ENCODE assay signal across 8 cellular contexts in genomic region chr3:155869664-155870063, GRCh38. TPM values are rescaled to one million over a fixed set of nuclear protein-coding genes. Genes with fewer than 3 reads are reported as not detected.
DNase-seq lines count a peak whose midpoint lies in the region; ATAC-seq and TF ChIP-seq lines count a peak whose summit lies in the region.

No MANE protein-coding gene starts in this region.

- no peak for DNase-seq in activated naive CD4-positive, alpha-beta T cell treated with anti-CD3 and anti-CD28 coated beads, Interleukin-2, amount 10 ng/mL, durations not matched to agents 7 days and 5 days
- no peak for DNase-seq in activated naive CD4-positive, alpha-beta T cell treated with anti-CD3 and anti-CD28 coated beads, Interleukin-2, amount 50 U/mL, for 16 hours
- DNase-seq in astrocyte of the cerebellum (ENCODE audit: low read depth) = no peak
- no peak for DNase-seq in lung (ENCODE audit: low spot score)
- no peak for DNase-seq in upper lobe of right lung
- no peak for DNase-seq in NCI-H1436 treated with DMSO at 0.1 percent for 48 hours (lab: John Stamatoyannopoulos, UW)

- H3K27ac ChIP-seq in lung (ENCODE audit: low read depth in 1 of 2, low read length in 1 of 2) (peak overlapping the region; percentile 80 to 96), upper lobe of right lung (peak overlapping the region; percentile 90)

- peak overlapping the region; percentile 83 for H3K4me3 Mint-ChIP-seq in activated naive CD4-positive, alpha-beta T cell treated with anti-CD3 and anti-CD28 coated beads, Interleukin-2, amount 10 ng/mL, durations not matched to agents 7 days and 5 days

- H3K9me3 Mint-ChIP-seq in activated naive CD4-positive, alpha-beta T cell treated with anti-CD3 and anti-CD28 coated beads, Interleukin-2, amount 10 ng/mL, durations not matched to agents 7 days and 5 days = no peaks in the 10 kb centered on the region

- peaks cover 7% of the 10 kb centered on the region for H3K36me3 Mint-ChIP-seq in activated naive CD4-positive, alpha-beta T cell treated with anti-CD3 and anti-CD28 coated beads, Interleukin-2, amount 10 ng/mL, durations not matched to agents 7 days and 5 days

- H3K27me3 ChIP-seq in lung (ENCODE audit: control insufficient read depth, insufficient read depth) (no peaks in the 10 kb centered on the region), upper lobe of right lung (no peaks in the 10 kb centered on the region)

- no peaks in the 10 kb centered on the region for H3K27me3 Mint-ChIP-seq in activated naive CD4-positive, alpha-beta T cell treated with anti-CD3 and anti-CD28 coated beads, Interleukin-2, amount 10 ng/mL, durations not matched to agents 7 days and 5 days

- ATAC-seq in lung (ENCODE audit: insufficient read depth, low FRiP score) (no peak), upper lobe of right lung (no peak), HG03097 (IDR thresholded peaks at IDR 0.05; ENCODE audit: low FRiP score, unreplicated experiment) (no peak)
- ATAC-seq in activated CD4-positive, CD25-positive, alpha-beta regulatory T cell treated with anti-CD3 and anti-CD28 coated beads, Interleukin-2, amount 50 U/mL, for 24 hours = no peak

- H3K36me3 ChIP-seq in lung (ENCODE audit: control insufficient read depth in 2 of 2, insufficient read depth in 2 of 2, low read length in 2 of 2) (no peaks in the 10 kb centered on the region), upper lobe of right lung (no peaks in the 10 kb centered on the region)

- peak overlapping the region; percentile 43 for H3K4me3 ChIP-seq in astrocyte of the cerebellum (ENCODE audit: low read depth, low read length)
- peak overlapping the region; percentile 47 for H3K4me3 ChIP-seq in lung
- peak overlapping the region; percentile 98 for H3K4me3 ChIP-seq in upper lobe of right lung

- H3K9me3 ChIP-seq in lung (ENCODE audit: control insufficient read depth in 2 of 2, insufficient read depth in 1 of 2, low read length in 1 of 2) (no peaks in the 10 kb centered on the region), upper lobe of right lung (no peaks in the 10 kb centered on the region)

- H3K27ac Mint-ChIP-seq in activated naive CD4-positive, alpha-beta T cell treated with anti-CD3 and anti-CD28 coated beads, Interleukin-2, amount 10 ng/mL, durations not matched to agents 7 days and 5 days = peak overlapping the region; percentile 95

- CTCF ChIA-PET in activated naive CD4-positive, alpha-beta T cell treated with anti-CD3 and anti-CD28 coated beads, Interleukin-2, amount 10 ng/mL, durations not matched to agents 7 days and 5 days (lab: Charles Lee) = interaction anchor here (0.6 to 4.4 kb wide), 4 partner anchors 11 to 118 kb away, joined by 3 to 39 read pairs (median 6); partner anchors contain the start of genes C3orf33 and SLC33A1

- intact Hi-C loops in upper lobe of right lung (cut with DNase I) = no loop called here

- 42 to 43% methylated on average over 3 of the region's 3 CpGs for WGBS in lung, 2 donors

- peaks cover 3 to 5% of the 10 kb centered on the region in 2 donors for H3K4me1 ChIP-seq in lung (ENCODE audit: control insufficient read depth in 2 of 2, insufficient read depth in 2 of 2, low read length in 2 of 2)
- peaks cover 20% of the 10 kb centered on the region for H3K4me1 ChIP-seq in upper lobe of right lung

- peaks cover 25% of the 10 kb centered on the region for H3K4me1 Mint-ChIP-seq in activated naive CD4-positive, alpha-beta T cell treated with anti-CD3 and anti-CD28 coated beads, Interleukin-2, amount 10 ng/mL, durations not matched to agents 7 days and 5 days

- TF ChIP-seq CTCF in astrocyte of the cerebellum (IDR thresholded peaks at IDR 0.05; ENCODE audit: low read depth, low read length, missing control alignments) = no peak
- no peak for TF ChIP-seq CTCF in lung (IDR thresholded peaks at IDR 0.05; ENCODE audit: control extremely low read depth, extremely low read depth)
- peak; percentile 9 for TF ChIP-seq CTCF in upper lobe of right lung (IDR thresholded peaks at IDR 0.05)

- in situ Hi-C loops in astrocyte of the cerebellum (cut with HindIII; ENCODE audit: low sequenced_read_pairs) = no loop called here

RNA-seq across cellular contexts. Expression of gene GMPS, which starts 0.8 kb away (rescaled TPM):
- total RNA-seq in lung = 10 to 100 TPM; 25.1 to 38.1 TPM
- 10 to 100 TPM; 17.0 to 18.8 TPM for polyA plus RNA-seq in lung
- 41.2 TPM for total RNA-seq in upper lobe of right lung

RNA-seq across cellular contexts. Expression of gene SLC33A1, which starts 15.4 kb away (rescaled TPM):
- 10 to 100 TPM; 37.3 to 40.2 TPM for total RNA-seq in lung
- 10 to 100 TPM; 12.0 to 21.6 TPM for polyA plus RNA-seq in lung
- total RNA-seq in upper lobe of right lung = 36.5 TPM

Comparison
In these comparisons a context has a peak if more than half of its experiments do, and no peak if none do; other contexts are left out.
1. H3K4me3 ChIP-seq: peak in every context shown above with its lines; median percentile 98 in upper lobe of right lung; 47 in lung; 43 in astrocyte of the cerebellum.